ENCODE assay signal across 7 cellular contexts in genomic region chr10:47578547-47578946, GRCh38.
A peak's percentile ranks its signal among the peaks of the same experiment; 100 is the strongest.
ATAC-seq lines count a peak whose summit lies in the region.

No MANE protein-coding gene starts in this region.

- ATAC-seq in GM18873 (IDR thresholded peaks at IDR 0.05; ENCODE audit: low FRiP score, unreplicated experiment) (peak; percentile 96), GM19463 (IDR thresholded peaks at IDR 0.05; ENCODE audit: unreplicated experiment) (peak; percentile 98), GM21619 (IDR thresholded peaks at IDR 0.05; ENCODE audit: unreplicated experiment) (peak; percentile 100), HG02763 (IDR thresholded peaks at IDR 0.05; ENCODE audit: unreplicated experiment) (peak; percentile 97), HG03039 (IDR thresholded peaks at IDR 0.05; ENCODE audit: unreplicated experiment) (peak; percentile 62), HG03196 (IDR thresholded peaks at IDR 0.05; ENCODE audit: unreplicated experiment) (peak; percentile 98), HG03558 (IDR thresholded peaks at IDR 0.05; ENCODE audit: extremely low read depth, unreplicated experiment) (peak; percentile 97)

Comparison
In these comparisons a context has a peak if more than half of its experiments do, and no peak if none do; other contexts are left out.
1. Peak in every context shown above with its lines: ATAC-seq.